1 cellular context compared by ENCODE assay signal in the genomic region with DNA sequence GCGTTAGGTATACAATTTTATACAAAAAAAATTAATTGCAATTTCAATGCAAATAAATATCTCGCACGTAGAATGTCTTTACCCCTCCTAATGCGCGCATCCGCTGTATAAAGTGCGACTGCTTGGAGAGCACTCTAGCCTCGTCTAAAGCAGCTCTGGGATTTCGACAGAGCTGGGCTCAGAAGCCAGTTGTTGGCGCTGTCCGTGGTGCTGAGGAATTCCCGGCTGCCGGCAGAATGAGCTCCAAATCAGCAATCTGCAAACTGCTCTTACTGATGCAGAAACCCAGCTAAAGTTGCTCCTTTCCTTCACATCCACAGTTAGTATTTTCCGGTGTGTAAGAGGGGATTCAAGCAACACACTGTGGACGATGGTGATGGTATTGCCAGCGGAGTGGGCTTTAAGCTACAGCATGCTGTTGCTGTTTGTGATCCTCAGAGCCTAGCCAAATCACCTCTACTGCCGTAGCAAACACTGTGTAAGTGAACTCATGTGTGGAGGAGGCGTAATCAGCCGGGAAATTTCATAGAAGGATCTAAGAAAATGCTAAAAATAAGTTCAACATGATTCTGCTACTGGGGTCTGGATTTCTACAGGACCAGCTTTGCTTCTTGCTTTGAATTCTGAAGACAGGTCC.
TF ChIP-seq lines count a peak whose summit lies in the region.

A gene (plus strand): TSS at position 137 of the 637 bp plus-strand sequence. CDS start 3,140 bp downstream, outside the sequence.

TF ChIP-seq in HepG2, 621 proteins besides CTCF, POLR2A, EP300 and RAD21 (continued from another document and continues in another):
- TF ChIP-seq, protein P1, sequence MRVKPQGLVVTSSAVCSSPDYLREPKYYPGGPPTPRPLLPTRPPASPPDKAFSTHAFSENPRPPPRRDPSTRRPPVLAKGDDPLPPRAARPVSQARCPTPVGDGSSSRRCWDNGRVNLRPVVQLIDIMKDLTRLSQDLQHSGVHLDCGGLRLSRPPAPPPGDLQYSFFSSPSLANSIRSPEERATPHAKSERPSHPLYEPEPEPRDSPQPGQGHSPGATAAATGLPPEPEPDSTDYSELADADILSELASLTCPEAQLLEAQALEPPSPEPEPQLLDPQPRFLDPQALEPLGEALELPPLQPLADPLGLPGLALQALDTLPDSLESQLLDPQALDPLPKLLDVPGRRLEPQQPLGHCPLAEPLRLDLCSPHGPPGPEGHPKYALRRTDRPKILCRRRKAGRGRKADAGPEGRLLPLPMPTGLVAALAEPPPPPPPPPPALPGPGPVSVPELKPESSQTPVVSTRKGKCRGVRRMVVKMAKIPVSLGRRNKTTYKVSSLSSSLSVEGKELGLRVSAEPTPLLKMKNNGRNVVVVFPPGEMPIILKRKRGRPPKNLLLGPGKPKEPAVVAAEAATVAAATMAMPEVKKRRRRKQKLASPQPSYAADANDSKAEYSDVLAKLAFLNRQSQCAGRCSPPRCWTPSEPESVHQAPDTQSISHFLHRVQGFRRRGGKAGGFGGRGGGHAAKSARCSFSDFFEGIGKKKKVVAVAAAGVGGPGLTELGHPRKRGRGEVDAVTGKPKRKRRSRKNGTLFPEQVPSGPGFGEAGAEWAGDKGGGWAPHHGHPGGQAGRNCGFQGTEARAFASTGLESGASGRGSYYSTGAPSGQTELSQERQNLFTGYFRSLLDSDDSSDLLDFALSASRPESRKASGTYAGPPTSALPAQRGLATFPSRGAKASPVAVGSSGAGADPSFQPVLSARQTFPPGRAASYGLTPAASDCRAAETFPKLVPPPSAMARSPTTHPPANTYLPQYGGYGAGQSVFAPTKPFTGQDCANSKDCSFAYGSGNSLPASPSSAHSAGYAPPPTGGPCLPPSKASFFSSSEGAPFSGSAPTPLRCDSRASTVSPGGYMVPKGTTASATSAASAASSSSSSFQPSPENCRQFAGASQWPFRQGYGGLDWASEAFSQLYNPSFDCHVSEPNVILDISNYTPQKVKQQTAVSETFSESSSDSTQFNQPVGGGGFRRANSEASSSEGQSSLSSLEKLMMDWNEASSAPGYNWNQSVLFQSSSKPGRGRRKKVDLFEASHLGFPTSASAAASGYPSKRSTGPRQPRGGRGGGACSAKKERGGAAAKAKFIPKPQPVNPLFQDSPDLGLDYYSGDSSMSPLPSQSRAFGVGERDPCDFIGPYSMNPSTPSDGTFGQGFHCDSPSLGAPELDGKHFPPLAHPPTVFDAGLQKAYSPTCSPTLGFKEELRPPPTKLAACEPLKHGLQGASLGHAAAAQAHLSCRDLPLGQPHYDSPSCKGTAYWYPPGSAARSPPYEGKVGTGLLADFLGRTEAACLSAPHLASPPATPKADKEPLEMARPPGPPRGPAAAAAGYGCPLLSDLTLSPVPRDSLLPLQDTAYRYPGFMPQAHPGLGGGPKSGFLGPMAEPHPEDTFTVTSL (CRISPR knock-in tag; IDR thresholded peaks at IDR 0.05; ENCODE audit: borderline replicate concordance), result no peak
- TF ChIP-seq, protein P2, sequence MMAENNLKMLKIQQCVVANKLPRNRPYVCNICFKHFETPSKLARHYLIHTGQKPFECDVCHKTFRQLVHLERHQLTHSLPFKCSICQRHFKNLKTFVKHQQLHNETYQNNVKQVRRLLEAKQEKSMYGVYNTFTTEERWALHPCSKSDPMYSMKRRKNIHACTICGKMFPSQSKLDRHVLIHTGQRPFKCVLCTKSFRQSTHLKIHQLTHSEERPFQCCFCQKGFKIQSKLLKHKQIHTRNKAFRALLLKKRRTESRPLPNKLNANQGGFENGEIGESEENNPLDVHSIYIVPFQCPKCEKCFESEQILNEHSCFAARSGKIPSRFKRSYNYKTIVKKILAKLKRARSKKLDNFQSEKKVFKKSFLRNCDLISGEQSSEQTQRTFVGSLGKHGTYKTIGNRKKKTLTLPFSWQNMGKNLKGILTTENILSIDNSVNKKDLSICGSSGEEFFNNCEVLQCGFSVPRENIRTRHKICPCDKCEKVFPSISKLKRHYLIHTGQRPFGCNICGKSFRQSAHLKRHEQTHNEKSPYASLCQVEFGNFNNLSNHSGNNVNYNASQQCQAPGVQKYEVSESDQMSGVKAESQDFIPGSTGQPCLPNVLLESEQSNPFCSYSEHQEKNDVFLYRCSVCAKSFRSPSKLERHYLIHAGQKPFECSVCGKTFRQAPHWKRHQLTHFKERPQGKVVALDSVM (CRISPR knock-in tag; IDR thresholded peaks at IDR 0.05), result no peak
- TF ChIP-seq, protein P3, sequence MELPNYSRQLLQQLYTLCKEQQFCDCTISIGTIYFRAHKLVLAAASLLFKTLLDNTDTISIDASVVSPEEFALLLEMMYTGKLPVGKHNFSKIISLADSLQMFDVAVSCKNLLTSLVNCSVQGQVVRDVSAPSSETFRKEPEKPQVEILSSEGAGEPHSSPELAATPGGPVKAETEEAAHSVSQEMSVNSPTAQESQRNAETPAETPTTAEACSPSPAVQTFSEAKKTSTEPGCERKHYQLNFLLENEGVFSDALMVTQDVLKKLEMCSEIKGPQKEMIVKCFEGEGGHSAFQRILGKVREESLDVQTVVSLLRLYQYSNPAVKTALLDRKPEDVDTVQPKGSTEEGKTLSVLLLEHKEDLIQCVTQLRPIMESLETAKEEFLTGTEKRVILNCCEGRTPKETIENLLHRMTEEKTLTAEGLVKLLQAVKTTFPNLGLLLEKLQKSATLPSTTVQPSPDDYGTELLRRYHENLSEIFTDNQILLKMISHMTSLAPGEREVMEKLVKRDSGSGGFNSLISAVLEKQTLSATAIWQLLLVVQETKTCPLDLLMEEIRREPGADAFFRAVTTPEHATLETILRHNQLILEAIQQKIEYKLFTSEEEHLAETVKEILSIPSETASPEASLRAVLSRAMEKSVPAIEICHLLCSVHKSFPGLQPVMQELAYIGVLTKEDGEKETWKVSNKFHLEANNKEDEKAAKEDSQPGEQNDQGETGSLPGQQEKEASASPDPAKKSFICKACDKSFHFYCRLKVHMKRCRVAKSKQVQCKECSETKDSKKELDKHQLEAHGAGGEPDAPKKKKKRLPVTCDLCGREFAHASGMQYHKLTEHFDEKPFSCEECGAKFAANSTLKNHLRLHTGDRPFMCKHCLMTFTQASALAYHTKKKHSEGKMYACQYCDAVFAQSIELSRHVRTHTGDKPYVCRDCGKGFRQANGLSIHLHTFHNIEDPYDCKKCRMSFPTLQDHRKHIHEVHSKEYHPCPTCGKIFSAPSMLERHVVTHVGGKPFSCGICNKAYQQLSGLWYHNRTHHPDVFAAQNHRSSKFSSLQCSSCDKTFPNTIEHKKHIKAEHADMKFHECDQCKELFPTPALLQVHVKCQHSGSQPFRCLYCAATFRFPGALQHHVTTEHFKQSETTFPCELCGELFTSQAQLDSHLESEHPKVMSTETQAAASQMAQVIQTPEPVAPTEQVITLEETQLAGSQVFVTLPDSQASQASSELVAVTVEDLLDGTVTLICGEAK (IDR thresholded peaks at IDR 0.05), result no peak
- TF ChIP-seq, protein P3 (CRISPR knock-in tag; IDR thresholded peaks at IDR 0.05), result peak; percentile 78
- TF ChIP-seq ZNF546 (CRISPR knock-in tag; conservative IDR thresholded peaks at IDR 0.05) (0 out of 2 replicates have a peak, but pooled peaks have one; percentile 57), ZBTB3 (CRISPR knock-in tag; IDR thresholded peaks at IDR 0.05; ENCODE audit: borderline replicate concordance, low read depth) (no peak), ISL2 (CRISPR knock-in tag; IDR thresholded peaks at IDR 0.05) (peak; percentile 79), ZNF883 (CRISPR knock-in tag; IDR thresholded peaks at IDR 0.05; ENCODE audit: not compliant biosample characterization) (peak; percentile 68), PHF5A (CRISPR knock-in tag; IDR thresholded peaks at IDR 0.05; ENCODE audit: low read depth, unreplicated experiment) (no peak), ZNF670 (CRISPR knock-in tag; IDR thresholded peaks at IDR 0.05; ENCODE audit: borderline replicate concordance) (peak; percentile 38; the same call in 1 of the 2 replicates), ZZZ3 (CRISPR knock-in tag; IDR thresholded peaks at IDR 0.05; ENCODE audit: borderline replicate concordance) (no peak), ZNF335 (CRISPR knock-in tag; IDR thresholded peaks at IDR 0.05) (peak; percentile 90), MATR3 (CRISPR knock-in tag; IDR thresholded peaks at IDR 0.05) (no peak), KDM2A (CRISPR knock-in tag; IDR thresholded peaks at IDR 0.05; ENCODE audit: borderline replicate concordance, low read depth) (peak; percentile 89), ZNF558 (CRISPR knock-in tag; IDR thresholded peaks at IDR 0.05; ENCODE audit: borderline replicate concordance) (peak; percentile 61; the same call in 1 of the 2 replicates)
- TF ChIP-seq, protein P4, sequence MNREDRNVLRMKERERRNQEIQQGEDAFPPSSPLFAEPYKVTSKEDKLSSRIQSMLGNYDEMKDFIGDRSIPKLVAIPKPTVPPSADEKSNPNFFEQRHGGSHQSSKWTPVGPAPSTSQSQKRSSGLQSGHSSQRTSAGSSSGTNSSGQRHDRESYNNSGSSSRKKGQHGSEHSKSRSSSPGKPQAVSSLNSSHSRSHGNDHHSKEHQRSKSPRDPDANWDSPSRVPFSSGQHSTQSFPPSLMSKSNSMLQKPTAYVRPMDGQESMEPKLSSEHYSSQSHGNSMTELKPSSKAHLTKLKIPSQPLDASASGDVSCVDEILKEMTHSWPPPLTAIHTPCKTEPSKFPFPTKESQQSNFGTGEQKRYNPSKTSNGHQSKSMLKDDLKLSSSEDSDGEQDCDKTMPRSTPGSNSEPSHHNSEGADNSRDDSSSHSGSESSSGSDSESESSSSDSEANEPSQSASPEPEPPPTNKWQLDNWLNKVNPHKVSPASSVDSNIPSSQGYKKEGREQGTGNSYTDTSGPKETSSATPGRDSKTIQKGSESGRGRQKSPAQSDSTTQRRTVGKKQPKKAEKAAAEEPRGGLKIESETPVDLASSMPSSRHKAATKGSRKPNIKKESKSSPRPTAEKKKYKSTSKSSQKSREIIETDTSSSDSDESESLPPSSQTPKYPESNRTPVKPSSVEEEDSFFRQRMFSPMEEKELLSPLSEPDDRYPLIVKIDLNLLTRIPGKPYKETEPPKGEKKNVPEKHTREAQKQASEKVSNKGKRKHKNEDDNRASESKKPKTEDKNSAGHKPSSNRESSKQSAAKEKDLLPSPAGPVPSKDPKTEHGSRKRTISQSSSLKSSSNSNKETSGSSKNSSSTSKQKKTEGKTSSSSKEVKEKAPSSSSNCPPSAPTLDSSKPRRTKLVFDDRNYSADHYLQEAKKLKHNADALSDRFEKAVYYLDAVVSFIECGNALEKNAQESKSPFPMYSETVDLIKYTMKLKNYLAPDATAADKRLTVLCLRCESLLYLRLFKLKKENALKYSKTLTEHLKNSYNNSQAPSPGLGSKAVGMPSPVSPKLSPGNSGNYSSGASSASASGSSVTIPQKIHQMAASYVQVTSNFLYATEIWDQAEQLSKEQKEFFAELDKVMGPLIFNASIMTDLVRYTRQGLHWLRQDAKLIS (CRISPR knock-in tag; IDR thresholded peaks at IDR 0.05), result no peak
- TF ChIP-seq, protein P5, sequence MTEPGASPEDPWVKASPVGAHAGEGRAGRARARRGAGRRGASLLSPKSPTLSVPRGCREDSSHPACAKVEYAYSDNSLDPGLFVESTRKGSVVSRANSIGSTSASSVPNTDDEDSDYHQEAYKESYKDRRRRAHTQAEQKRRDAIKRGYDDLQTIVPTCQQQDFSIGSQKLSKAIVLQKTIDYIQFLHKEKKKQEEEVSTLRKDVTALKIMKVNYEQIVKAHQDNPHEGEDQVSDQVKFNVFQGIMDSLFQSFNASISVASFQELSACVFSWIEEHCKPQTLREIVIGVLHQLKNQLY (CRISPR knock-in tag; IDR thresholded peaks at IDR 0.05), result peak; percentile 32; the same call in 1 of the 2 replicates
- TF ChIP-seq, protein P6, sequence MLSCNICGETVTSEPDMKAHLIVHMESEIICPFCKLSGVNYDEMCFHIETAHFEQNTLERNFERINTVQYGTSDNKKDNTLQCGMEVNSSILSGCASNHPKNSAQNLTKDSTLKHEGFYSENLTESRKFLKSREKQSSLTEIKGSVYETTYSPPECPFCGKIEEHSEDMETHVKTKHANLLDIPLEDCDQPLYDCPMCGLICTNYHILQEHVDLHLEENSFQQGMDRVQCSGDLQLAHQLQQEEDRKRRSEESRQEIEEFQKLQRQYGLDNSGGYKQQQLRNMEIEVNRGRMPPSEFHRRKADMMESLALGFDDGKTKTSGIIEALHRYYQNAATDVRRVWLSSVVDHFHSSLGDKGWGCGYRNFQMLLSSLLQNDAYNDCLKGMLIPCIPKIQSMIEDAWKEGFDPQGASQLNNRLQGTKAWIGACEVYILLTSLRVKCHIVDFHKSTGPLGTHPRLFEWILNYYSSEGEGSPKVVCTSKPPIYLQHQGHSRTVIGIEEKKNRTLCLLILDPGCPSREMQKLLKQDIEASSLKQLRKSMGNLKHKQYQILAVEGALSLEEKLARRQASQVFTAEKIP (CRISPR knock-in tag; IDR thresholded peaks at IDR 0.05; ENCODE audit: borderline replicate concordance), result no peak
- TF ChIP-seq, protein P7, sequence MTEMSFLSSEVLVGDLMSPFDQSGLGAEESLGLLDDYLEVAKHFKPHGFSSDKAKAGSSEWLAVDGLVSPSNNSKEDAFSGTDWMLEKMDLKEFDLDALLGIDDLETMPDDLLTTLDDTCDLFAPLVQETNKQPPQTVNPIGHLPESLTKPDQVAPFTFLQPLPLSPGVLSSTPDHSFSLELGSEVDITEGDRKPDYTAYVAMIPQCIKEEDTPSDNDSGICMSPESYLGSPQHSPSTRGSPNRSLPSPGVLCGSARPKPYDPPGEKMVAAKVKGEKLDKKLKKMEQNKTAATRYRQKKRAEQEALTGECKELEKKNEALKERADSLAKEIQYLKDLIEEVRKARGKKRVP (CRISPR knock-in tag; IDR thresholded peaks at IDR 0.05), result peak in 1 of 2 experiments; percentile 61; a peak in 2 of 4 replicates
- TF ChIP-seq, protein P8, sequence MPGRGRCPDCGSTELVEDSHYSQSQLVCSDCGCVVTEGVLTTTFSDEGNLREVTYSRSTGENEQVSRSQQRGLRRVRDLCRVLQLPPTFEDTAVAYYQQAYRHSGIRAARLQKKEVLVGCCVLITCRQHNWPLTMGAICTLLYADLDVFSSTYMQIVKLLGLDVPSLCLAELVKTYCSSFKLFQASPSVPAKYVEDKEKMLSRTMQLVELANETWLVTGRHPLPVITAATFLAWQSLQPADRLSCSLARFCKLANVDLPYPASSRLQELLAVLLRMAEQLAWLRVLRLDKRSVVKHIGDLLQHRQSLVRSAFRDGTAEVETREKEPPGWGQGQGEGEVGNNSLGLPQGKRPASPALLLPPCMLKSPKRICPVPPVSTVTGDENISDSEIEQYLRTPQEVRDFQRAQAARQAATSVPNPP (CRISPR knock-in tag; IDR thresholded peaks at IDR 0.05), result no peak
